ENCODE assay signal across 29 cellular contexts in genomic region chr22:47687364-47687655, GRCh38.
"Had no signal": no experiment of that assay in that cellular context is flagged by ENCODE, and none has a peak within 500 bp of the region (broad histone marks: within the 10 kb centered on the region; RNA-seq: fewer than 3 reads in every experiment).

No MANE protein-coding gene starts in this region.

- H3K79me2 ChIP-seq: parathyroid adenoma had no signal

- H3K9me3 Mint-ChIP-seq: type B pancreatic cell had no signal

- ATAC-seq: natural killer cell; psoas muscle; right cardiac atrium; right lobe of liver; stimulated activated effector memory CD8-positive, alpha-beta T cell treated with anti-CD3 and anti-CD28 coated beads, Interleukin-12 subunit alpha, Interleukin-12 subunit beta, amount 100 ng/mL, for 72 hours; stimulated activated naive CD8-positive, alpha-beta T cell treated with anti-CD3 and anti-CD28 coated beads, Interleukin-15, amount 100 ng/mL, for 72 hours; stimulated activated naive CD8-positive, alpha-beta T cell treated with anti-CD3 and anti-CD28 coated beads, Interleukin-15, Interleukin-2, amounts not matched to agents 100 U/mL and 50 U/mL, for 24 hours; upper lobe of right lung had no signal

- DNase-seq: natural killer cell; occipital lobe; ovary; posterior cingulate gyrus; psoas muscle; right cardiac atrium; right lobe of liver; sigmoid colon; small intestine; stimulated activated CD4-positive, alpha-beta T cell treated with anti-CD3 and anti-CD28 coated beads, Interleukin-15, amount 100 ng/mL, for 24 hours; stimulated activated CD4-positive, alpha-beta T cell treated with anti-CD3 and anti-CD28 coated beads, Interleukin-2, amount 100 ng/mL, for 24 hours; stimulated activated CD4-positive, alpha-beta T cell treated with anti-CD3 and anti-CD28 coated beads, Interleukin-2, amount 100 ng/mL, for 48 hours; stimulated activated CD4-positive, alpha-beta T cell treated with anti-CD3 and anti-CD28 coated beads, Interleukin-4, amount 100 ng/mL, for 24 hours; stimulated activated naive CD4-positive, alpha-beta T cell; stimulated activated naive CD8-positive, alpha-beta T cell treated with anti-CD3 and anti-CD28 coated beads, Interleukin-15, amount 100 ng/mL, for 72 hours; stimulated activated naive CD8-positive, alpha-beta T cell treated with anti-CD3 and anti-CD28 coated beads, Interleukin-15, Interleukin-2, amounts not matched to agents 100 U/mL and 50 U/mL, for 24 hours; substantia nigra; testis; tibial artery; transverse colon; upper lobe of right lung; uterus had no signal

- H3K9ac ChIP-seq: neural progenitor cell, parathyroid adenoma had no signal

- H3K27ac Mint-ChIP-seq: natural killer cell; nephron; neural progenitor cell; progenitor cell of endocrine pancreas; stimulated activated effector memory CD8-positive, alpha-beta T cell treated with anti-CD3 and anti-CD28 coated beads, Interleukin-12 subunit alpha, Interleukin-12 subunit beta, amount 100 ng/mL, for 72 hours; type B pancreatic cell had no signal

- H3K36me3 Mint-ChIP-seq: natural killer cell; neural progenitor cell; stimulated activated effector memory CD8-positive, alpha-beta T cell treated with anti-CD3 and anti-CD28 coated beads, Interleukin-12 subunit alpha, Interleukin-12 subunit beta, amount 100 ng/mL, for 72 hours; type B pancreatic cell had no signal

- H2AFZ ChIP-seq: neural progenitor cell, parathyroid adenoma had no signal

- H3K27me3 ChIP-seq: neural progenitor cell, ovary, right lobe of liver, suprapubic skin, testis, tibial artery, transverse colon, upper lobe of right lung, uterus had no signal

- H3K27me3 Mint-ChIP-seq: stimulated activated naive CD8-positive, alpha-beta T cell treated with anti-CD3 and anti-CD28 coated beads, Interleukin-15, amount 100 ng/mL, for 72 hours had no signal

- H3K36me3 ChIP-seq: neural progenitor cell, ovary, right lobe of liver, sigmoid colon, suprapubic skin, tibial artery, transverse colon, upper lobe of right lung, uterus had no signal

- H3K4me1 ChIP-seq: parathyroid adenoma, psoas muscle, right lobe of liver, sigmoid colon, testis, tibial artery, transverse colon, upper lobe of right lung, uterus had no signal

- H3K27ac ChIP-seq: neural progenitor cell, ovary, parathyroid adenoma, psoas muscle, right lobe of liver, sigmoid colon, suprapubic skin, testis, tibial artery, transverse colon, upper lobe of right lung, uterus had no signal

- H3K9me3 ChIP-seq: ovary, psoas muscle, right lobe of liver, testis, upper lobe of right lung, uterus had no signal

- H3K4me2 ChIP-seq: neural progenitor cell had no signal

- H3K4me3 Mint-ChIP-seq: natural killer cell; nephron; neural progenitor cell; stimulated activated effector memory CD8-positive, alpha-beta T cell treated with anti-CD3 and anti-CD28 coated beads, Interleukin-12 subunit alpha, Interleukin-12 subunit beta, amount 100 ng/mL, for 72 hours; stimulated activated naive CD8-positive, alpha-beta T cell treated with anti-CD3 and anti-CD28 coated beads, Interleukin-15, amount 100 ng/mL, for 72 hours; type B pancreatic cell had no signal

- H3K4me1 Mint-ChIP-seq: natural killer cell; nephron; stimulated activated effector memory CD8-positive, alpha-beta T cell treated with anti-CD3 and anti-CD28 coated beads, Interleukin-12 subunit alpha, Interleukin-12 subunit beta, amount 100 ng/mL, for 72 hours; stimulated activated naive CD8-positive, alpha-beta T cell treated with anti-CD3 and anti-CD28 coated beads, Interleukin-15, amount 100 ng/mL, for 72 hours had no signal

- H3K4me3 ChIP-seq: neural progenitor cell, ovary, psoas muscle, right lobe of liver, sigmoid colon, suprapubic skin, testis, tibial artery, transverse colon, upper lobe of right lung, uterus had no signal
